20 cellular contexts compared by ENCODE assay signal in the genomic region with DNA sequence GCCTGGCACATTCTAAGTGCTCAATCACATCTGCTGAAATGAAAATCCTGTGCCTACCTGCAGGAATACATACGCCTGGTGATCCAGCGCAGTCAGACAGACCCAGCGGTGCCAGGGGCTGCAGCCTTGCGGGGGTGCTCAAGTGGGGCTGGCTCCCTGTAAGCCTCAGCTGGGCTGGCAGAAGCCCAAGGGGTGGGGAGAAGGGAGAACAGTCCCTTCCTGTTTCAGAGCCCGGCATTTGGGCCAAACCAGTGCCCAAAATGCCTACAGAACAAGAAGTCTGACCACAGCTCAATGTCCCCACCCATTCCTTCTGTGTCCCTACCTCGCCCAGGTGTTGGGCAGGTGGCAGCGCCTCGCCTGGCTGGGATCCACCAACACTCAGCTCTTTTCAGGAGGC.
"Had no signal": no experiment of that assay in that cellular context is flagged by ENCODE, and none has a peak within 500 bp of the region (broad histone marks: within the 10 kb centered on the region; RNA-seq: fewer than 3 reads in every experiment).

No MANE protein-coding gene starts in this region.

- DNase-seq: activated CD4-positive, alpha-beta T cell treated with anti-CD3 and anti-CD28 coated beads, Interleukin-2, amount 10 ng/mL, durations not matched to agents 24 days and 14 days; activated CD4-positive, alpha-beta T cell treated with anti-CD3 and anti-CD28 coated beads, Interleukin-2, amount 50 U/mL, for 4 hours; activated CD8-positive, alpha-beta T cell treated with anti-CD3 and anti-CD28 coated beads, Interleukin-2, amount 10 ng/mL, durations not matched to agents 7 days and 5 days; activated gamma-delta T cell; activated naive CD4-positive, alpha-beta T cell treated with Interleukin-2 at 50 U/mL for 16 hours; activated naive CD8-positive, alpha-beta T cell treated with anti-CD3 and anti-CD28 coated beads, Interleukin-2, amount 10 ng/mL, durations not matched to agents 7 days and 5 days; activated T-cell treated with anti-CD3 and anti-CD28 coated beads, Interleukin-2, amount 50 U/mL, for 24 hours; MM.1S; NCI-H1105 treated with DMSO at 0.1 percent for 48 hours; NCI-H1436; NCI-H1694; NCI-H1930; NCI-H2171 treated with DMSO at 0.1 percent for 48 hours; NCI-H345; NCI-H524 treated with DMSO at 0.1 percent for 48 hours; PC-9; SHP77; SJCRH30; T1000; WERI-Rb-1 had no signal

- ATAC-seq: activated CD8-positive, alpha-beta T cell treated with anti-CD3 and anti-CD28 coated beads, Interleukin-2, amount 10 ng/mL, durations not matched to agents 7 days and 5 days had no signal
